In the genomic region with DNA sequence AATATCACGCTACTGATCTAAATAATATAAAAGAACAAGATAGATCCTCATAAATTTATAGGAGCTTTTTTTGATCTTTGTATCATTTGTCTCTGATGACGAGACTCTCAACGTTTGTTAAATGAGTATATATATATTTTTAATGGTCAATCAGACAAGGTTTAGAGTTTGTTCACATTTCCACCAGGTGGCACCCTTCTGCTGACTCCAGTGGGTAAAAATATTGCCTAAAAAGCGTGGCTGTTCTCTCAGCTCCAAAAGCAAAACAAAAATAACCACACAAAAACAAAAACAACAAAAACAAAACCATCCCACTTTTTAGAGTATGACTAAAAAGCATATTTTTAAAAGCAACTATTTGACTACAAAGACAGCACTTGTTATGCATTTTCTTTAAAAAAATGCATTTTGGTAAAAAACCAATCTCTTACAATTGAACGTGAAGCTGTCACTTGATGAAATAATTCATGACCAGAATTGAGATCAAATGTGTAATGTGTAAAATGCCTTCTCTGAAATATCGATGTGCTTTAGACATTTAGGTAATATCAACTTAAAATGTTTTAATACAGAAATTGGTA, we compare ENCODE assay signal across 8 cellular contexts.
DNase-seq lines count a peak whose midpoint lies in the region; ATAC-seq and TF ChIP-seq lines count a peak whose summit lies in the region.

No MANE protein-coding gene starts in this region.

- no peaks in the 10 kb centered on the region for H3K36me3 Mint-ChIP-seq in neural progenitor cell

- peaks cover 13% of the 10 kb centered on the region for H3F3A ChIP-seq in neural progenitor cell (ENCODE audit: low read depth)

- TF ChIP-seq CTCF in AG09319 (IDR thresholded peaks at IDR 0.05; ENCODE audit: low read depth, low read length) (peak; percentile 23), neural progenitor cell (IDR thresholded peaks at IDR 0.05) (peak; percentile 75)

- no peaks in the 10 kb centered on the region for H3K79me2 ChIP-seq in neural progenitor cell (ENCODE audit: low read depth)

- no peaks in the 10 kb centered on the region for H3K9me3 Mint-ChIP-seq in neural progenitor cell

- H3K27me3 ChIP-seq in neural progenitor cell = peaks cover 45% of the 10 kb centered on the region

- no peak overlapping the region for H3K9ac ChIP-seq in neural progenitor cell

- peaks cover 6% of the 10 kb centered on the region for H3K4me1 ChIP-seq in neural progenitor cell

- H3K36me3 ChIP-seq in neural progenitor cell = no peaks in the 10 kb centered on the region

- H3K27ac Mint-ChIP-seq in neural progenitor cell = no peak overlapping the region

- DNase-seq in AG09319 (ENCODE audit: extremely low read depth, low read depth) = no peak
- DNase-seq in GM19240 (ENCODE audit: insufficient read length, low spot score) = peak; percentile 5
- DNase-seq in NCI-H2196 (lab: John Stamatoyannopoulos, UW; ENCODE audit: unreplicated experiment) = peak; percentile 65
- DNase-seq in cerebellar cortex (ENCODE audit: low spot score) = peak; percentile 18
- peak; percentile 61 for DNase-seq in neural progenitor cell (ENCODE audit: low spot score)
- no peak for DNase-seq in EL
- no peak for DNase-seq in effector CD4-positive, alpha-beta T cell

- no peak overlapping the region for H3K4me3 ChIP-seq in neural progenitor cell

- no peak overlapping the region for H2AFZ ChIP-seq in neural progenitor cell (replicated peaks)

- H4K20me1 ChIP-seq in neural progenitor cell (ENCODE audit: low read depth) = peaks cover 21% of the 10 kb centered on the region

- peaks cover 19% of the 10 kb centered on the region for H3K4me1 Mint-ChIP-seq in neural progenitor cell

- no peak for ATAC-seq in HG03159 (IDR thresholded peaks at IDR 0.05; ENCODE audit: unreplicated experiment)

- H3K4me3 Mint-ChIP-seq in neural progenitor cell = no peak overlapping the region

- no peak overlapping the region for H3K27ac ChIP-seq in neural progenitor cell

- H3K4me2 ChIP-seq in neural progenitor cell = no peak overlapping the region

- no peaks in the 10 kb centered on the region for H3K9me3 ChIP-seq in neural progenitor cell (ENCODE audit: low read depth)

- peaks cover 18% of the 10 kb centered on the region for H3K27me3 Mint-ChIP-seq in neural progenitor cell (ENCODE audit: insufficient read depth, low read depth)

Comparison
In these comparisons a context has a peak if more than half of its experiments do, and no peak if none do; other contexts are left out.
1. DNase-seq: peak in GM19240 (single experiment), NCI-H2196 (single experiment), cerebellar cortex (single experiment) and neural progenitor cell (single experiment); none in AG09319 (single experiment), EL (single experiment) and effector CD4-positive, alpha-beta T cell (single experiment).